Comparison of ENCODE assay signal across 22 cellular contexts in genomic region chr2:23204650-23205049, GRCh38.
A peak's percentile ranks its signal among the peaks of the same experiment; 100 is the strongest.
DNase-seq lines count a peak whose midpoint lies in the region; ATAC-seq and TF ChIP-seq lines count a peak whose summit lies in the region.
"Had no signal": no experiment of that assay in that cellular context is flagged by ENCODE, and none has a peak within 500 bp of the region (broad histone marks: within the 10 kb centered on the region; RNA-seq: fewer than 3 reads in every experiment).

No MANE protein-coding gene starts in this region.

- H3K27ac Mint-ChIP-seq in mesothelial cell of epicardium: peak overlapping the region; percentile 10
- H3K27ac Mint-ChIP-seq: CD4-positive, CD25-positive, alpha-beta regulatory T cell; CD8-positive, alpha-beta T cell; GM23338; H9; HFFc6 had no signal

- no peaks in the 10 kb centered on the region for H3K36me3 ChIP-seq in right atrium auricular region

- ATAC-seq in left ventricle myocardium superior (peak; percentile 58), HG03039 (IDR thresholded peaks at IDR 0.05; ENCODE audit: unreplicated experiment) (no peak)
- ATAC-seq: A549; CD8-positive, alpha-beta T cell; GM12878; GM23338; HCT116 had no signal

- H3K4me1 ChIP-seq in right atrium auricular region: no peaks in the 10 kb centered on the region

- H3K4me3 Mint-ChIP-seq in mesothelial cell of epicardium: no peak overlapping the region
- H3K4me3 Mint-ChIP-seq: CD4-positive, CD25-positive, alpha-beta regulatory T cell; CD8-positive, alpha-beta T cell; GM23338; H9; HFFc6 had no signal

- H3K4me3 ChIP-seq in right atrium auricular region (no peak overlapping the region), HFF-Myc (replicated peaks; ENCODE audit: low read depth, low read length) (no peak overlapping the region)
- H3K4me3 ChIP-seq: A549, GM12878, GM23338 had no signal

- H3K9me3 Mint-ChIP-seq in mesothelial cell of epicardium: peaks cover 14% of the 10 kb centered on the region
- H3K9me3 Mint-ChIP-seq: CD8-positive, alpha-beta T cell; HFFc6 had no signal

- peaks cover 10% of the 10 kb centered on the region for H3K4me1 Mint-ChIP-seq in mesothelial cell of epicardium
- H3K4me1 Mint-ChIP-seq: CD4-positive, CD25-positive, alpha-beta regulatory T cell; GM23338; H9 had no signal

- H3K27me3 Mint-ChIP-seq in mesothelial cell of epicardium (ENCODE audit: low read depth): no peaks in the 10 kb centered on the region

- no peaks in the 10 kb centered on the region for H3K27me3 ChIP-seq in right atrium auricular region

- DNase-seq in left ventricle myocardium superior (no peak), right atrium auricular region (ENCODE audit: low spot score) (no peak), HFF-Myc (ENCODE audit: extremely low read depth, low read depth) (peak; percentile 49), mesothelial cell of epicardium (ENCODE audit: low spot score in 2 of 2, unreplicated experiment in 2 of 2) (no peak), stromal cell of bone marrow (ENCODE audit: low read depth) (peak; percentile 3), CD1c-positive myeloid dendritic cell (ENCODE audit: extremely low spot score) (no peak), anterior cingulate cortex (lab: John Stamatoyannopoulos, UW) (no peak)
- DNase-seq: 8988T; ACHN; C1 segment of cervical spinal cord; Caco-2; CD4-positive, CD25-positive, alpha-beta regulatory T cell; CD8-positive, alpha-beta T cell; DMS153; DND-41; H9; HFFc6 had no signal

- peaks cover 2% of the 10 kb centered on the region for H3K36me3 Mint-ChIP-seq in mesothelial cell of epicardium
- H3K36me3 Mint-ChIP-seq: CD4-positive, CD25-positive, alpha-beta regulatory T cell; CD8-positive, alpha-beta T cell had no signal

- no peak overlapping the region for H3K27ac ChIP-seq in right atrium auricular region
- H3K27ac ChIP-seq: A549 had no signal

- peaks cover 0 to 5% of the 10 kb centered on the region in 2 donors for H3K9me3 ChIP-seq in right atrium auricular region
- H3K9me3 ChIP-seq: A549, Caco-2 had no signal

- TF ChIP-seq CTCF in right atrium auricular region (IDR thresholded peaks at IDR 0.05): no peak
- no peak for TF ChIP-seq CTCF in HFF-Myc (IDR thresholded peaks at IDR 0.05; ENCODE audit: low read depth, low read length, missing control alignments)
- TF ChIP-seq CTCF in mesothelial cell of epicardium (IDR thresholded peaks at IDR 0.05; ENCODE audit: unreplicated experiment): no peak

- intact Hi-C loops in left ventricle myocardium superior (cut with micrococcal nuclease): no loop called here

Comparison
In these comparisons a context has a peak if more than half of its experiments do, and no peak if none do; other contexts are left out.
1. DNase-seq: peak in HFF-Myc (single experiment) and stromal cell of bone marrow (single experiment); none in left ventricle myocardium superior (single experiment), right atrium auricular region (single experiment), mesothelial cell of epicardium (0 of 2), CD1c-positive myeloid dendritic cell (single experiment) and anterior cingulate cortex (0 of 58).